8 cellular contexts compared by ENCODE assay signal in the genomic region with DNA sequence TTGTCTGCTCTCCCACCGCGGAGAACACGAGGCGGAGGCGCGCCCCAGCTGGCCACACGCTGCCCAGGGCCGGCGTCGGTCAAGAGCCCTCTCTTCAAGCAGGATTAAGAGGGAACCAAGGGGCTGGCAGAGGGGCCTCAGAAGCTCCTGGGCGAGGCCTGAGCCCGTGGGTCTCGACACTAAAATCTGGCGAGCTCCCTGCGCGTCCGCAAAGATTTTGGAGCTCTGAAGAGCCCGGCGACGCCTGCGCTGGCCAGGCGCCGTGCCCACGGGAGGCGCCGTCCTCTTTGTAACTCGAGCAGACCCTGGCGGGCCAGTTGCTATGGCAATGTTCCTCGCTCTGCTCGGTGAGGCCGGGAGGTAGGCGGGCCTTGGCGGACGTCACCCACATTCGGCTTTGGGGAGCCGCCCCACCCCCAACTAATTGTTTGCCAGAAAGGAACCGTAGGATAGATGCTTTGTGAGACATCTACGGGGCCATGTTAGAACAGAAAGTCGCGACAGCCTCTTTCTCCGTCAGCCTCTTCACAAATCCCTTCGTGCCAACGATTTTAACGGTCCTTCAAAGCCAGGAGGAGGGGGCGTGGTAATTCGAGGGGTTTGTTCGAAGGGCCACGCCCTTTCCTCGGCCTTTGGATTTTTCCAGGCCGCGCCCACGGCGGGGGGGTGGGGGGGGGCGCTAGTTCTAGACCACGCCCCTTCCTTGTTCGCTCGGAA. TPM values are rescaled to one million over a fixed set of nuclear protein-coding genes. Genes with fewer than 3 reads are reported as not detected.
DNase-seq lines count a peak whose midpoint lies in the region; ATAC-seq and TF ChIP-seq lines count a peak whose summit lies in the region.

No MANE protein-coding gene starts in this region.

- peak overlapping the region; percentile 96 for H2BK20ac ChIP-seq in IMR-90 (ENCODE audit: low read depth, low read length)

- DNase-seq in DMS153 (lab: John Stamatoyannopoulos, UW) (peak; percentile 86), IMR-90 (peak; percentile 96), PC-9 (peak; percentile 88 to 94), esophagus muscularis mucosa (ENCODE audit: extremely low spot score) (peak; percentile 99), myocyte (ENCODE audit: low read depth) (peak; percentile 98)
- DNase-seq in activated T-cell treated with anti-CD3 and anti-CD28 coated beads, Interleukin-2, amount 50 U/mL, for 48 hours = peak; percentile 88 to 90
- DNase-seq in stimulated activated CD8-positive, alpha-beta memory T cell treated with anti-CD3 and anti-CD28 coated beads, Interleukin-7, amount 100 ng/mL, for 4 hours (ENCODE audit: low read depth in 2 of 2) = peak; percentile 80

- H3K79me2 ChIP-seq in PC-9 (ENCODE audit: low read depth) = peaks cover 42% of the 10 kb centered on the region

- H3K27ac ChIP-seq in IMR-90 (ENCODE audit: insufficient read depth, low read length) (peak overlapping the region; percentile 94), PC-9 (peak overlapping the region; percentile 84), esophagus muscularis mucosa (replicated peaks in 1 of 4) (peak overlapping the region; percentile 95 to 97 (median 96))

- no peaks in the 10 kb centered on the region for H3K9me3 ChIP-seq in IMR-90 (ENCODE audit: control insufficient read depth, insufficient read depth, low read length)
- no peaks in the 10 kb centered on the region for H3K9me3 ChIP-seq in PC-9 (ENCODE audit: insufficient read depth, low read depth)
- H3K9me3 ChIP-seq in esophagus muscularis mucosa = no peaks in the 10 kb centered on the region

- no peaks in the 10 kb centered on the region for H3K9me2 ChIP-seq in PC-9 (ENCODE audit: insufficient read depth)

- H4K8ac ChIP-seq in IMR-90 (ENCODE audit: low read depth in 2 of 2, low read length in 2 of 2) = peak overlapping the region; percentile 82 to 100

- CTCF ChIA-PET in IMR-90 (lab: Yijun Ruan, JAX) (interaction anchor here (1.1 kb wide), 1 partner anchor 207 kb away, joined by 4 read pairs; no protein-coding TSS in a partner anchor), PC-9 (lab: Charles Lee) (no interaction called here)

- peak overlapping the region; percentile 99 for H3K56ac ChIP-seq in IMR-90 (ENCODE audit: extremely low read depth, insufficient read depth, low read length)

- H3K4me3 ChIP-seq in IMR-90 (ENCODE audit: insufficient read depth, low read depth, low read length) (peak overlapping the region; percentile 61), PC-9 (peak overlapping the region; percentile 88), esophagus muscularis mucosa (peak overlapping the region; percentile 71 to 87 (median 76))

- peak overlapping the region; percentile 99 for H3K4ac ChIP-seq in IMR-90 (ENCODE audit: low read depth, low read length)

- in situ Hi-C loops in IMR-90 (cut with MboI; ENCODE audit: low sequenced_read_pairs) = no loop called here

- H3K9me1 ChIP-seq in IMR-90 (ENCODE audit: insufficient read depth, low read length) = no peaks in the 10 kb centered on the region

- intact Hi-C loops in IMR-90 (cut with micrococcal nuclease) (loop anchor here (2.0 to 5.0 kb wide), 4 partner anchors 63 to 665 kb away; a partner anchor contains a TSS), PC-9 (cut with micrococcal nuclease; ENCODE audit: unreplicated experiment) (loop anchor here (1.0 to 10.0 kb wide), 5 partner anchors 22 to 413 kb away; a partner anchor contains a TSS), esophagus muscularis mucosa (cut with DNase I) (loop anchor here (5.0 kb wide), 1 partner anchor 100 kb away; a partner anchor contains a TSS)

- peak overlapping the region; percentile 90; the same call in 1 of the 2 replicates for H2AK5ac ChIP-seq in IMR-90 (ENCODE audit: low read depth, low read length)

- peak overlapping the region; percentile 99 for H2BK120ac ChIP-seq in IMR-90 (ENCODE audit: low read depth, low read length)

- TF ChIP-seq CTCF in IMR-90 (conservative IDR thresholded peaks at IDR 0.05; ENCODE audit: low read depth, low read length) = 0 out of 2 replicates have a peak, but pooled peaks have one; percentile 0
- TF ChIP-seq CTCF in PC-9 (conservative IDR thresholded peaks at IDR 0.05) = no peak
- peak in 2 of 3 experiments; percentile 3 to 9 for TF ChIP-seq CTCF in esophagus muscularis mucosa (IDR thresholded peaks at IDR 0.05)

- H3K27me3 ChIP-seq in IMR-90 (ENCODE audit: control insufficient read depth, insufficient read depth, low read length) (no peaks in the 10 kb centered on the region), PC-9 (ENCODE audit: insufficient read depth, low read depth) (no peaks in the 10 kb centered on the region), esophagus muscularis mucosa (no peaks in the 10 kb centered on the region)

- peaks cover 4 to 19% of the 10 kb centered on the region in 2 experiments for H3K79me1 ChIP-seq in IMR-90 (ENCODE audit: low read depth in 1 of 2, low read length in 2 of 2)

- no TSS peak for BruUV-seq in IMR-90 (replicated peaks; lab: Mats Ljungman, UMichigan)
- BruUV-seq in PC-9 (replicated peaks; lab: Mats Ljungman, UMichigan) = no TSS peak

- dilution Hi-C loops in IMR-90 (cut with HindIII; ENCODE audit: low sequenced_read_pairs, unreplicated experiment) = no loop called here

- H3K4me2 ChIP-seq in IMR-90 (ENCODE audit: low read depth, low read length) (peak overlapping the region; percentile 98), PC-9 (peak overlapping the region; percentile 93)

- peak overlapping the region; percentile 100 for H3K23ac ChIP-seq in IMR-90 (ENCODE audit: low read depth, low read length)

- H3K18ac ChIP-seq in IMR-90 (ENCODE audit: low read depth, low read length) = peak overlapping the region; percentile 90

- no peaks in the 10 kb centered on the region for H3K36me3 ChIP-seq in IMR-90 (ENCODE audit: control insufficient read depth, insufficient read depth, low read length)
- H3K36me3 ChIP-seq in PC-9 (ENCODE audit: low read depth) = peaks cover 5% of the 10 kb centered on the region; the same call in 1 of the 2 replicates
- no peaks in the 10 kb centered on the region for H3K36me3 ChIP-seq in esophagus muscularis mucosa

- ATAC-seq in GM21529 (IDR thresholded peaks at IDR 0.05; ENCODE audit: unreplicated experiment) = peak; percentile 67
- peak; percentile 81 for ATAC-seq in IMR-90 (ENCODE audit: low read depth)

- H3K4me1 ChIP-seq in IMR-90 (ENCODE audit: control insufficient read depth, insufficient read depth, low read length) (peaks cover 1% of the 10 kb centered on the region; the same call in 1 of the 2 replicates), PC-9 (replicated peaks; ENCODE audit: insufficient read depth) (peaks cover 24% of the 10 kb centered on the region), esophagus muscularis mucosa (peaks cover 35 to 47% (median 46%) of the 10 kb centered on the region in 4 donors)

- H4K20me1 ChIP-seq in IMR-90 (ENCODE audit: insufficient read depth, low read length) (peaks cover 2% of the 10 kb centered on the region), PC-9 (ENCODE audit: insufficient read depth) (peaks cover 20% of the 10 kb centered on the region; the same call in 1 of the 2 replicates)

- peak overlapping the region; percentile 91 for H4K5ac ChIP-seq in IMR-90 (ENCODE audit: low read depth, low read length)

- peak overlapping the region; percentile 97 for H2BK5ac ChIP-seq in IMR-90 (ENCODE audit: low read depth, low read length, poor library complexity, severe bottlenecking)

- H3F3A ChIP-seq in PC-9 (ENCODE audit: insufficient read depth, low read depth) = peaks cover 32% of the 10 kb centered on the region

- peak overlapping the region; percentile 91 for H3K9ac ChIP-seq in IMR-90 (ENCODE audit: low read depth, low read length)

- WGBS in IMR-90 (ENCODE audit: extremely low coverage in 2 of 2, insufficient read length in 1 of 2), 2 experiments = 0% methylated on average over 16 of the region's 57 CpGs; no CpG with 5 or more reads in 1 of the 2 experiments
- 0% methylated on average over 28 of the region's 57 CpGs for WGBS in esophagus muscularis mucosa

- TF ChIP-seq RAD21 in IMR-90 (IDR thresholded peaks at IDR 0.05; ENCODE audit: low read length) = no peak

- H2AFZ ChIP-seq in IMR-90 (replicated peaks; ENCODE audit: low read length, poor library complexity) = peak overlapping the region; percentile 100
- peak overlapping the region; percentile 96 for H2AFZ ChIP-seq in PC-9

- peak overlapping the region; percentile 100 for H4K91ac ChIP-seq in IMR-90 (ENCODE audit: insufficient read depth, low read depth, low read length)

- H2BK15ac ChIP-seq in IMR-90 (ENCODE audit: low read depth, low read length) = peak overlapping the region; percentile 100; the same call in 2 of the 3 replicates

- peak overlapping the region; percentile 100 for H3K14ac ChIP-seq in IMR-90 (replicated peaks; ENCODE audit: low read depth, low read length)

- POLR2A ChIA-PET in IMR-90 (lab: Charles Lee; ENCODE audit: unreplicated experiment) (interaction anchor here (0.6 kb wide), 1 partner anchor 175 kb away, joined by 7 read pairs; no protein-coding TSS in a partner anchor), PC-9 (lab: Charles Lee; ENCODE audit: unreplicated experiment) (interaction anchor here (0.6 to 2.1 kb wide), 3 partner anchors 28 to 144 kb away, joined by 4 to 16 read pairs (median 4); a partner anchor contains a TSS)

- no peak for TF ChIP-seq EP300 in esophagus muscularis mucosa (IDR thresholded peaks at IDR 0.05)

- TF ChIP-seq POLR2A in IMR-90 (IDR thresholded peaks at IDR 0.05; ENCODE audit: low read depth, low read length) = peak; percentile 80
- no peak for TF ChIP-seq POLR2A in esophagus muscularis mucosa (IDR thresholded peaks at IDR 0.05; ENCODE audit: low read depth)

- peak overlapping the region; percentile 98 for H2AK9ac ChIP-seq in IMR-90 (replicated peaks; ENCODE audit: low read depth, low read length, poor library complexity)

TF ChIP-seq in IMR-90, 13 proteins besides CTCF, POLR2A, EP300 and RAD21 (continues in another document):
- TF ChIP-seq CEBPB (IDR thresholded peaks at IDR 0.05; ENCODE audit: low read depth, low read length) (no peak), MXI1 (IDR thresholded peaks at IDR 0.05; ENCODE audit: borderline replicate concordance, low read depth, low read length) (peak; percentile 98)

RNA-seq across cellular contexts. Expression of a gene that starts 0.7 kb away (rescaled TPM):
- 49.1 and 53.3 TPM in 2 replicates for total RNA-seq in IMR-90 (2012; rRNA removed)
- 35.1 and 41.4 TPM in 2 replicates for polyA plus RNA-seq in IMR-90 (2012; rRNA removed)
- polyA plus RNA-seq in IMR-90 (2012; cell fraction: cytosol; rRNA removed) = 25.0 and 35.4 TPM in 2 replicates
- polyA plus RNA-seq in IMR-90 (2012; cell fraction: nucleus; rRNA removed; ENCODE audit: low replicate concordance) = 19.0 and 52.8 TPM in 2 replicates
- 72.3 and 72.7 TPM in 2 replicates for total RNA-seq in PC-9 (2021)
- 10 to 100 TPM; 41.1 to 72.6 (median 62.2) TPM for total RNA-seq in esophagus muscularis mucosa
- 49.1 and 60.3 TPM in 2 replicates for total RNA-seq in myocyte
- 30.9 TPM for polyA plus RNA-seq in myocyte (2012)

RNA-seq across cellular contexts. Expression of a gene that starts 7.3 kb away (rescaled TPM):
- total RNA-seq in IMR-90 (2012; rRNA removed) (4.2 and 4.3 TPM in 2 replicates), PC-9 (2021) (0.70 and 0.73 TPM in 2 replicates), esophagus muscularis mucosa (10 to 100 TPM; 27.6 to 32.1 (median 29.5) TPM), myocyte (11.6 and 17.8 TPM in 2 replicates)
- 8.1 and 8.9 TPM in 2 replicates for polyA plus RNA-seq in IMR-90 (2012; rRNA removed)
- polyA plus RNA-seq in IMR-90 (2012; cell fraction: cytosol; rRNA removed) = 3.1 and 6.5 TPM in 2 replicates
- 7.3 and 16.5 TPM in 2 replicates for polyA plus RNA-seq in IMR-90 (2012; cell fraction: nucleus; rRNA removed; ENCODE audit: low replicate concordance)
- 11.6 TPM for polyA plus RNA-seq in myocyte (2012)

Comparison
In these comparisons a context has a peak if more than half of its experiments do, and no peak if none do; other contexts are left out.
1. Peak in every context shown above with its lines: DNase-seq, ATAC-seq, H3K4me3 ChIP-seq and H3K27ac ChIP-seq.